ENCODE assay signal across 10 cellular contexts in the genomic region with DNA sequence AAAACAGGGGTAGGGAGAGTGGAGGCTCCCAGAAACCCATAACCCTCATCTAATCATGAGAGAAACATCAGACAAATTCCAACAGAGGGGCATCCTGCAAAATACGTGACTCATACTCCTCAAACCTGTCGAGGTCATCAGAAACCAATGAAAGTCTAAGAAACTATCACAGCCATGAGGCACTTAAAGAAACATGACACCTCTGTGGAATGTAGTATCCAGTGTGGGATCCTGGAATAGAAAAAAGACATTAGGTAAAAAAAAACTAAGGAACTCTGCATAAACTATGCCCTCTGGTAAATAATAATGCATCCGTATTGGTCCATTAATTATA. TPM values are rescaled to one million over a fixed set of nuclear protein-coding genes. Genes with fewer than 3 reads are reported as not detected.
DNase-seq lines count a peak whose midpoint lies in the region; ATAC-seq, FAIRE-seq and TF ChIP-seq lines count a peak whose summit lies in the region.
"Had no signal": no experiment of that assay in that cellular context is flagged by ENCODE, and none has a peak within 500 bp of the region (broad histone marks: within the 10 kb centered on the region; RNA-seq: fewer than 3 reads in every experiment).

No MANE protein-coding gene starts in this region.

- H3K9ac ChIP-seq in kidney (ENCODE audit: low read length in 2 of 2), result no peak overlapping the region

- H3K27ac ChIP-seq in cardiac muscle cell, result peak overlapping the region; percentile 69
- H3K27ac ChIP-seq in kidney (ENCODE audit: low read depth in 2 of 2, low read length in 2 of 2), result peak overlapping the region; percentile 52 to 54

- H3K27me3 ChIP-seq in cardiac muscle cell, result no peaks in the 10 kb centered on the region

- FAIRE-seq in kidney (lab: Jason Lieb, UNC) (no peak), urothelium cell line (lab: Jason Lieb, UNC) (no peak)

- peaks cover 9% of the 10 kb centered on the region for H3K4me1 ChIP-seq in cardiac muscle cell (ENCODE audit: low read depth)
- no peaks in the 10 kb centered on the region for H3K4me1 ChIP-seq in kidney (ENCODE audit: control insufficient read depth in 1 of 2, insufficient read depth in 1 of 2, low read depth in 1 of 2, low read length in 2 of 2)

- peak; percentile 68 to 77 for DNase-seq in cardiac muscle cell (ENCODE audit: low read depth in 1 of 2, low spot score in 1 of 2)
- no peak for DNase-seq in Right ventricle myocardium superior
- DNase-seq in astrocyte of the hippocampus (ENCODE audit: low read depth, low spot score), result peak; percentile 87
- no peak for DNase-seq in kidney
- peak; percentile 85 for DNase-seq in urothelium cell line (ENCODE audit: low spot score)
- no peak for DNase-seq in CD14-positive monocyte (ENCODE audit: low spot score)
- DNase-seq in stimulated activated CD4-positive, alpha-beta T cell treated with anti-CD3 and anti-CD28 coated beads, Interleukin-2, amount 100 ng/mL, for 48 hours, result no peak
- DNase-seq: activated CD4-positive, alpha-beta T cell treated with anti-CD3 and anti-CD28 coated beads, Interleukin-2, amount 10 ng/mL, durations not matched to agents 24 days and 14 days had no signal

- no peak overlapping the region for H3K27ac Mint-ChIP-seq in CD14-positive monocyte
- H3K27ac Mint-ChIP-seq: activated CD4-positive, alpha-beta T cell treated with anti-CD3 and anti-CD28 coated beads, Interleukin-2, amount 10 ng/mL, durations not matched to agents 24 days and 14 days; natural killer cell treated with Interleukin-12 subunit alpha and Interleukin-12 subunit beta and Interleukin-15 and Interleukin-18, amount 100 ng/mL, for 72 hours had no signal

- ATAC-seq in Right ventricle myocardium superior (ENCODE audit: poor library complexity) (no peak), GM19351 (IDR thresholded peaks at IDR 0.05; ENCODE audit: unreplicated experiment) (no peak)

- H3K36me3 Mint-ChIP-seq in CD14-positive monocyte, result no peaks in the 10 kb centered on the region
- H3K36me3 Mint-ChIP-seq: natural killer cell treated with Interleukin-12 subunit alpha and Interleukin-12 subunit beta and Interleukin-15 and Interleukin-18, amount 100 ng/mL, for 72 hours had no signal

- peaks cover 3% of the 10 kb centered on the region for H3K4me1 Mint-ChIP-seq in CD14-positive monocyte
- H3K4me1 Mint-ChIP-seq: activated CD4-positive, alpha-beta T cell treated with anti-CD3 and anti-CD28 coated beads, Interleukin-2, amount 10 ng/mL, durations not matched to agents 24 days and 14 days had no signal

- H3K9me3 ChIP-seq in cardiac muscle cell (ENCODE audit: low read depth), result no peaks in the 10 kb centered on the region
- no peaks in the 10 kb centered on the region for H3K9me3 ChIP-seq in kidney (ENCODE audit: control insufficient read depth in 1 of 2, low read length in 2 of 2)

- no peak overlapping the region for H3K4me3 ChIP-seq in cardiac muscle cell
- H3K4me3 ChIP-seq in kidney (ENCODE audit: low read length in 2 of 2), result no peak overlapping the region

- H3K4me3 Mint-ChIP-seq in CD14-positive monocyte, result no peak overlapping the region
- H3K4me3 Mint-ChIP-seq: activated CD4-positive, alpha-beta T cell treated with anti-CD3 and anti-CD28 coated beads, Interleukin-2, amount 10 ng/mL, durations not matched to agents 24 days and 14 days; natural killer cell treated with Interleukin-12 subunit alpha and Interleukin-12 subunit beta and Interleukin-15 and Interleukin-18, amount 100 ng/mL, for 72 hours had no signal

- H3K9me3 Mint-ChIP-seq in CD14-positive monocyte, result peaks cover 0 to 6% (median 1%) of the 10 kb centered on the region in 7 donors

- H3K36me3 ChIP-seq in cardiac muscle cell (no peaks in the 10 kb centered on the region), kidney (ENCODE audit: control insufficient read depth in 1 of 2, insufficient read depth in 2 of 2, low read length in 2 of 2) (no peaks in the 10 kb centered on the region)

- intact Hi-C loops in Right ventricle myocardium superior (cut with DNase I) (no loop called here), kidney (cut with DNase I) (no loop called here), CD14-positive monocyte (cut with micrococcal nuclease) (no loop called here)

- TF ChIP-seq CTCF in cardiac muscle cell (IDR thresholded peaks at IDR 0.05; ENCODE audit: low read depth, low read length), result no peak
- TF ChIP-seq CTCF in kidney (IDR thresholded peaks at IDR 0.05; ENCODE audit: borderline replicate concordance, extremely low read depth, insufficient read depth), result no peak
- no peak for TF ChIP-seq CTCF in CD14-positive monocyte (IDR thresholded peaks at IDR 0.05)

- H3K27me3 Mint-ChIP-seq in CD14-positive monocyte (ENCODE audit: low read depth in 3 of 3), result peaks cover 0 to 12% (median 5%) of the 10 kb centered on the region in 3 donors
- H3K27me3 Mint-ChIP-seq: activated CD4-positive, alpha-beta T cell treated with anti-CD3 and anti-CD28 coated beads, Interleukin-2, amount 10 ng/mL, durations not matched to agents 24 days and 14 days had no signal

RNA-seq across cellular contexts. Expression of gene CDH5, which starts 16.4 kb away (rescaled TPM):
- 0.88 and 4.1 TPM in 2 replicates for total RNA-seq in cardiac muscle cell
- 1.1 and 5.6 TPM in 2 replicates for polyA plus RNA-seq in cardiac muscle cell
- total RNA-seq in Right ventricle myocardium superior, result 42.9 TPM
- 41.3 TPM for total RNA-seq in kidney
- polyA plus RNA-seq in kidney (ENCODE audit: insufficient read depth, low read depth, low replicate concordance), result 13.9 TPM
- under 1 TPM in 1 of 2 donors, not detected in 1; 0.22 TPM for polyA plus RNA-seq in CD14-positive monocyte
- total RNA-seq: activated CD4-positive, alpha-beta T cell treated with anti-CD3 and anti-CD28 coated beads, Interleukin-2, amount 10 ng/mL, durations not matched to agents 24 days and 14 days; natural killer cell treated with Interleukin-12 subunit alpha and Interleukin-12 subunit beta and Interleukin-15 and Interleukin-18, amount 100 ng/mL, for 72 hours had no signal

RNA-seq across cellular contexts. Expression of gene BEAN1, which starts 44.2 kb away (rescaled TPM):
- total RNA-seq in cardiac muscle cell (1.2 and 2.4 TPM in 2 replicates), Right ventricle myocardium superior (1.4 TPM), kidney (2.4 TPM)
- polyA plus RNA-seq in cardiac muscle cell (2.9 and 3.0 TPM in 2 replicates), kidney (ENCODE audit: insufficient read depth, low read depth, low replicate concordance) (0.47 TPM), CD14-positive monocyte (under 1 TPM in 1 of 2 donors, not detected in 1; 0.81 TPM)
- total RNA-seq: activated CD4-positive, alpha-beta T cell treated with anti-CD3 and anti-CD28 coated beads, Interleukin-2, amount 10 ng/mL, durations not matched to agents 24 days and 14 days; natural killer cell treated with Interleukin-12 subunit alpha and Interleukin-12 subunit beta and Interleukin-15 and Interleukin-18, amount 100 ng/mL, for 72 hours had no signal

Comparison
In these comparisons a context has a peak if more than half of its experiments do, and no peak if none do; other contexts are left out.
1. DNase-seq: peak in cardiac muscle cell (2 of 2), astrocyte of the hippocampus (single experiment) and urothelium cell line (single experiment); none in Right ventricle myocardium superior (single experiment), kidney (single experiment), CD14-positive monocyte (single experiment) and stimulated activated CD4-positive, alpha-beta T cell treated with anti-CD3 and anti-CD28 coated beads, Interleukin-2, amount 100 ng/mL, for 48 hours (0 of 2).